Comparison of ENCODE assay signal across 18 cellular contexts in genomic region chr10:121158988-121159579, GRCh38.
DNase-seq lines count a peak whose midpoint lies in the region; ATAC-seq and TF ChIP-seq lines count a peak whose summit lies in the region.
"Had no signal": no experiment of that assay in that cellular context is flagged by ENCODE, and none has a peak within 500 bp of the region (broad histone marks: within the 10 kb centered on the region; RNA-seq: fewer than 3 reads in every experiment).

No MANE protein-coding gene starts in this region.

- intact Hi-C loops in activated CD8-positive, alpha-beta T cell treated with anti-CD3 and anti-CD28 coated beads for 36 hours (cut with micrococcal nuclease) = no loop called here
- intact Hi-C loops in heart left ventricle (cut with DNase I) = no loop called here

- H3K9me3 Mint-ChIP-seq in nephron = peaks cover 21% of the 10 kb centered on the region
- peaks cover 1% of the 10 kb centered on the region for H3K9me3 Mint-ChIP-seq in activated CD8-positive, alpha-beta T cell treated with anti-CD3 and anti-CD28 coated beads for 36 hours
- H3K9me3 Mint-ChIP-seq: activated B cell treated with CpG ODN at 0.5 μM for 24 hours; activated T-helper 1 cell treated with anti-CD3 and anti-CD28 coated beads, Interleukin-12 subunit alpha, Interleukin-12 subunit beta, Interleukin-2, Interleukin-4 antibody, amounts not matched to agents 30 ng/mL and 10 ng/mL and 1 ng/mL, durations not matched to agents 14 hours and 24 hours and 36 hours had no signal

- H3K27ac Mint-ChIP-seq in nephron = peak overlapping the region; percentile 67 to 85 (median 78)
- H3K27ac Mint-ChIP-seq in activated CD8-positive, alpha-beta T cell treated with anti-CD3 and anti-CD28 coated beads for 36 hours = no peak overlapping the region
- H3K27ac Mint-ChIP-seq: activated B cell treated with CpG ODN at 0.5 μM for 24 hours; activated T-helper 1 cell treated with anti-CD3 and anti-CD28 coated beads, Interleukin-12 subunit alpha, Interleukin-12 subunit beta, Interleukin-2, Interleukin-4 antibody, amounts not matched to agents 30 ng/mL and 10 ng/mL and 1 ng/mL, durations not matched to agents 14 hours and 24 hours and 36 hours; effector memory CD8-positive, alpha-beta T cell; GM23338 had no signal

- no peak for ATAC-seq in activated CD8-positive, alpha-beta T cell treated with anti-CD3 and anti-CD28 coated beads for 36 hours
- ATAC-seq in GM21390 (IDR thresholded peaks at IDR 0.05; ENCODE audit: unreplicated experiment) (no peak), heart left ventricle (no peak)
- ATAC-seq: effector memory CD8-positive, alpha-beta T cell; GM23338 had no signal

- no peak overlapping the region for H3K4me3 Mint-ChIP-seq in nephron
- no peak overlapping the region for H3K4me3 Mint-ChIP-seq in activated CD8-positive, alpha-beta T cell treated with anti-CD3 and anti-CD28 coated beads for 36 hours
- H3K4me3 Mint-ChIP-seq: activated B cell treated with CpG ODN at 0.5 μM for 24 hours; activated T-helper 1 cell treated with anti-CD3 and anti-CD28 coated beads, Interleukin-12 subunit alpha, Interleukin-12 subunit beta, Interleukin-2, Interleukin-4 antibody, amounts not matched to agents 30 ng/mL and 10 ng/mL and 1 ng/mL, durations not matched to agents 14 hours and 24 hours and 36 hours; effector memory CD8-positive, alpha-beta T cell; GM23338 had no signal

- no peak for TF ChIP-seq POLR2A in heart left ventricle (IDR thresholded peaks at IDR 0.05)

- H3K27me3 Mint-ChIP-seq in nephron (ENCODE audit: low read depth) = peaks cover 4% of the 10 kb centered on the region
- H3K27me3 Mint-ChIP-seq in activated CD8-positive, alpha-beta T cell treated with anti-CD3 and anti-CD28 coated beads for 36 hours = peaks cover under 1% of the 10 kb centered on the region

- DNase-seq in DMS53 (lab: John Stamatoyannopoulos, UW) (peak; percentile 68), MV-4-11 (lab: John Stamatoyannopoulos, UW) (peak; percentile 12), astrocyte of the hippocampus (ENCODE audit: low read depth, low spot score) (peak; percentile 23), cerebellar cortex (ENCODE audit: low spot score) (no peak), heart left ventricle (no peak)
- DNase-seq in activated CD8-positive, alpha-beta T cell treated with anti-CD3 and anti-CD28 coated beads for 36 hours = no peak
- DNase-seq: activated B cell treated with CpG ODN at 0.5 μM for 24 hours; DMS 273 treated with DMSO at 0.1 percent for 48 hours; effector memory CD8-positive, alpha-beta T cell; left ventricle myocardium inferior; NCI-H1105 treated with DMSO at 0.1 percent for 48 hours; NCI-H82; occipital lobe had no signal

- 48 to 63% (median 57%) methylated on average over 2 of the region's 2 CpGs for WGBS in heart left ventricle, 4 donors

- peaks cover 0 to 11% (median 0%) of the 10 kb centered on the region in 12 donors for H3K9me3 ChIP-seq in heart left ventricle

- TF ChIP-seq CTCF in nephron (IDR thresholded peaks at IDR 0.05; ENCODE audit: unreplicated experiment in 3 of 3) (no peak), heart left ventricle (IDR thresholded peaks at IDR 0.05) (no peak)
- TF ChIP-seq CTCF in activated CD8-positive, alpha-beta T cell treated with anti-CD3 and anti-CD28 coated beads for 36 hours (IDR thresholded peaks at IDR 0.05) = no peak

- no peak overlapping the region for H3K4me3 ChIP-seq in heart left ventricle
- H3K4me3 ChIP-seq: GM23338, left ventricle myocardium inferior, SK-N-MC had no signal

- POLR2A ChIA-PET in activated CD8-positive, alpha-beta T cell treated with anti-CD3 and anti-CD28 coated beads for 36 hours (lab: Charles Lee) = no interaction called here

- no peaks in the 10 kb centered on the region for H3K27me3 ChIP-seq in heart left ventricle

- no peaks in the 10 kb centered on the region for H3K4me1 Mint-ChIP-seq in nephron
- no peaks in the 10 kb centered on the region for H3K4me1 Mint-ChIP-seq in activated CD8-positive, alpha-beta T cell treated with anti-CD3 and anti-CD28 coated beads for 36 hours (ENCODE audit: low read depth)
- H3K4me1 Mint-ChIP-seq: activated B cell treated with CpG ODN at 0.5 μM for 24 hours, GM23338 had no signal

- no peaks in the 10 kb centered on the region for H3K36me3 Mint-ChIP-seq in nephron (ENCODE audit: low read depth)
- no peaks in the 10 kb centered on the region for H3K36me3 Mint-ChIP-seq in activated CD8-positive, alpha-beta T cell treated with anti-CD3 and anti-CD28 coated beads for 36 hours (ENCODE audit: low read depth)

- no peaks in the 10 kb centered on the region for H3K36me3 ChIP-seq in heart left ventricle
- H3K36me3 ChIP-seq: left ventricle myocardium inferior had no signal

- no peak overlapping the region for H3K27ac ChIP-seq in heart left ventricle
- H3K27ac ChIP-seq: left ventricle myocardium inferior, SK-N-MC had no signal

- CTCF ChIA-PET in activated CD8-positive, alpha-beta T cell treated with anti-CD3 and anti-CD28 coated beads for 36 hours (lab: Charles Lee) = no interaction called here

- no peaks in the 10 kb centered on the region for H3K4me1 ChIP-seq in heart left ventricle
- H3K4me1 ChIP-seq: left ventricle myocardium inferior had no signal

Comparison
In these comparisons a context has a peak if more than half of its experiments do, and no peak if none do; other contexts are left out.
1. DNase-seq: peak in DMS53 (single experiment), MV-4-11 (single experiment) and astrocyte of the hippocampus (single experiment); none in cerebellar cortex (single experiment), activated CD8-positive, alpha-beta T cell treated with anti-CD3 and anti-CD28 coated beads for 36 hours (single experiment) and heart left ventricle (0 of 5).